ENCODE assay signal across 30 cellular contexts in genomic region chr15:79101866-79102581, GRCh38. TPM values are rescaled to one million over a fixed set of nuclear protein-coding genes. Genes with fewer than 3 reads are reported as not detected.
DNase-seq lines count a peak whose midpoint lies in the region; ATAC-seq, FAIRE-seq and TF ChIP-seq lines count a peak whose summit lies in the region.
"Had no signal": no experiment of that assay in that cellular context is flagged by ENCODE, and none has a peak within 500 bp of the region (broad histone marks: within the 10 kb centered on the region; RNA-seq: fewer than 3 reads in every experiment).

No MANE protein-coding gene starts in this region.

- BruUV-seq in A673 (replicated peaks; lab: Mats Ljungman, UMichigan): no TSS peak

- H4K8ac ChIP-seq in mesendoderm (ENCODE audit: low read depth, low read length): no peak overlapping the region

- no peak overlapping the region for H3K9ac ChIP-seq in mesendoderm (ENCODE audit: low read length)

- H3K18ac ChIP-seq in mesendoderm (ENCODE audit: low read length): no peak overlapping the region

- H2BK5ac ChIP-seq in mesendoderm (ENCODE audit: low read length): no peak overlapping the region

- DNase-seq in A673 (ENCODE audit: low spot score) (peak; percentile 58), HT-29 (ENCODE audit: low spot score) (peak; percentile 46), bronchial epithelial cell (ENCODE audit: low read depth) (no peak), osteocyte (ENCODE audit: extremely low spot score, unreplicated experiment) (peak; percentile 40), COR-L47 (lab: John Stamatoyannopoulos, UW) (no peak), immature natural killer cell (no peak), mesendoderm (no peak)
- DNase-seq in activated T-cell treated with anti-CD3 and anti-CD28 coated beads, Interleukin-2, amount 50 U/mL, for 4 hours: no peak
- DNase-seq: activated CD4-positive, alpha-beta T cell treated with anti-CD3 and anti-CD28 coated beads for 48 hours; activated naive CD4-positive, alpha-beta T cell treated with anti-CD3 and anti-CD28 coated beads, Interleukin-2, amount 50 U/mL, for 16 hours; activated T-cell treated with anti-CD3 and anti-CD28 coated beads, Interleukin-2, amount 50 U/mL, for 72 hours; amygdala; C1 segment of cervical spinal cord; cortex of kidney; EL; HFFc6; KG1; NCI-H1694 treated with DMSO at 0.1 percent for 48 hours; NCI-H2171 treated with DMSO at 0.1 percent for 48 hours; NCI-H526 treated with DMSO at 0.1 percent for 48 hours; stimulated activated CD4-positive, alpha-beta T cell treated with anti-CD3 and anti-CD28 coated beads, Interleukin-1b, Interleukin-23, amount 100 ng/mL, for 48 hours; T-helper 2 cell; uterus had no signal

- ATAC-seq in activated T-cell treated with anti-CD3 and anti-CD28 coated beads, Interleukin-2, amount 50 U/mL, for 4 hours: no peak
- ATAC-seq: activated T-cell treated with anti-CD3 and anti-CD28 coated beads, Interleukin-2, amount 50 U/mL, for 72 hours had no signal

- no peak overlapping the region for H3K56ac ChIP-seq in mesendoderm (ENCODE audit: low read length)

- H3K4ac ChIP-seq in mesendoderm (ENCODE audit: low read depth, low read length): no peak overlapping the region

- no peaks in the 10 kb centered on the region for H3K9me3 ChIP-seq in A673 (ENCODE audit: low read depth, low read length, poor library complexity, severe bottlenecking)
- H3K9me3 ChIP-seq: breast epithelium, prostate gland, SJSA1, uterus had no signal

- POLR2A ChIA-PET in A673 (lab: Charles Lee; ENCODE audit: low non-redundant PET): no interaction called here

- H2BK120ac ChIP-seq in mesendoderm (ENCODE audit: low read depth, low read length): no peak overlapping the region

- no peak overlapping the region for H3K4me3 ChIP-seq in A673 (ENCODE audit: low read depth, low read length, poor library complexity, severe bottlenecking)
- no peak overlapping the region for H3K4me3 ChIP-seq in bronchial epithelial cell (ENCODE audit: low read depth, low read length)
- H3K4me3 ChIP-seq in mesendoderm (ENCODE audit: low read length): no peak overlapping the region
- H3K4me3 ChIP-seq: breast epithelium, prostate gland, SJSA1, skin epidermis, uterus had no signal

- intact Hi-C loops in A673 (cut with micrococcal nuclease; ENCODE audit: unreplicated experiment): no loop called here

- no peak overlapping the region for H3K23ac ChIP-seq in mesendoderm (ENCODE audit: low read length)

- CTCF ChIA-PET in A673 (lab: Charles Lee): no interaction called here

- no peak overlapping the region for H2AK5ac ChIP-seq in mesendoderm (ENCODE audit: low read length)

- H3K4me3 Mint-ChIP-seq in osteocyte (ENCODE audit: unreplicated experiment): no peak overlapping the region
- no peak overlapping the region for H3K4me3 Mint-ChIP-seq in immature natural killer cell
- no peak overlapping the region for H3K4me3 Mint-ChIP-seq in activated T-cell treated with anti-CD3 and anti-CD28 coated beads, Interleukin-2, amount 50 U/mL, for 4 hours
- H3K4me3 Mint-ChIP-seq: activated T-cell treated with anti-CD3 and anti-CD28 coated beads, Interleukin-2, amount 50 U/mL, for 72 hours; HFFc6; memory B cell had no signal

- H3K27me3 ChIP-seq in A673 (replicated peaks; ENCODE audit: insufficient read depth, low read depth, low read length, poor library complexity): peaks cover 62% of the 10 kb centered on the region
- no peaks in the 10 kb centered on the region for H3K27me3 ChIP-seq in bronchial epithelial cell (ENCODE audit: control insufficient read depth, insufficient read depth, low read length)
- no peaks in the 10 kb centered on the region for H3K27me3 ChIP-seq in mesendoderm (ENCODE audit: insufficient read depth, low read length, poor library complexity)
- H3K27me3 ChIP-seq: SJSA1 had no signal

- H3K4me1 ChIP-seq in A673 (ENCODE audit: insufficient read depth, low read length, poor library complexity, severe bottlenecking) (peaks cover 3% of the 10 kb centered on the region), mesendoderm (ENCODE audit: control insufficient read depth, low read depth, low read length) (no peaks in the 10 kb centered on the region)
- H3K4me1 ChIP-seq: breast epithelium, prostate gland, SJSA1, uterus had no signal

- no peaks in the 10 kb centered on the region for H3K79me1 ChIP-seq in mesendoderm (ENCODE audit: low read length)

- WGBS in mesendoderm (ENCODE audit: extremely low coverage, insufficient coverage, low lambda C conversion rate): no CpG with 5 or more reads among the region's 12 CpGs

- H3K36me3 ChIP-seq in A673 (ENCODE audit: insufficient read depth, low read length, poor library complexity, severe bottlenecking) (no peaks in the 10 kb centered on the region), bronchial epithelial cell (ENCODE audit: control insufficient read depth, insufficient read depth, low read length) (no peaks in the 10 kb centered on the region), mesendoderm (ENCODE audit: control insufficient read depth, insufficient read depth, low read length) (no peaks in the 10 kb centered on the region)
- H3K36me3 ChIP-seq: breast epithelium, prostate gland, SJSA1, uterus had no signal

- FAIRE-seq in bronchial epithelial cell (lab: Jason Lieb, UNC): peak; percentile 94
- FAIRE-seq: D721Med, GM19239 had no signal

- H2BK15ac ChIP-seq in mesendoderm (replicated peaks; ENCODE audit: low read depth): no peak overlapping the region

- H3K27ac ChIP-seq in A673 (ENCODE audit: low read depth, low read length, poor library complexity, severe bottlenecking) (no peak overlapping the region), mesendoderm (ENCODE audit: low read depth, low read length) (no peak overlapping the region)
- H3K27ac ChIP-seq: breast epithelium, prostate gland, SJSA1, skin epidermis, uterus had no signal

- no peak overlapping the region for H4K5ac ChIP-seq in mesendoderm (ENCODE audit: low read length)

- no peaks in the 10 kb centered on the region for H3K79me2 ChIP-seq in mesendoderm (ENCODE audit: control insufficient read depth, insufficient read depth, low read length)

- H3K27ac Mint-ChIP-seq in osteocyte (ENCODE audit: unreplicated experiment): no peak overlapping the region
- no peak overlapping the region for H3K27ac Mint-ChIP-seq in immature natural killer cell
- H3K27ac Mint-ChIP-seq: activated T-cell treated with anti-CD3 and anti-CD28 coated beads, Interleukin-2, amount 50 U/mL, for 72 hours; HFFc6; memory B cell had no signal

- H3K4me1 Mint-ChIP-seq in osteocyte (ENCODE audit: unreplicated experiment) (no peaks in the 10 kb centered on the region), immature natural killer cell (no peaks in the 10 kb centered on the region)
- peaks cover 2% of the 10 kb centered on the region for H3K4me1 Mint-ChIP-seq in activated T-cell treated with anti-CD3 and anti-CD28 coated beads, Interleukin-2, amount 50 U/mL, for 4 hours (ENCODE audit: low read depth)

- H3K4me2 ChIP-seq in mesendoderm (ENCODE audit: low read length): no peak overlapping the region

- TF ChIP-seq CTCF in A673 (conservative IDR thresholded peaks at IDR 0.05; ENCODE audit: low read depth, low read length) (0 out of 2 replicates have a peak, but pooled peaks have one; percentile 24), bronchial epithelial cell (IDR thresholded peaks at IDR 0.05; ENCODE audit: insufficient read depth, low read length, severe bottlenecking) (no peak), osteocyte (IDR thresholded peaks at IDR 0.05) (no peak)

- H3K27me3 Mint-ChIP-seq in osteocyte (ENCODE audit: unreplicated experiment) (peaks cover 72% of the 10 kb centered on the region), immature natural killer cell (ENCODE audit: low read depth in 3 of 3) (peaks cover 6 to 11% (median 6%) of the 10 kb centered on the region in 3 donors)
- peaks cover 42% of the 10 kb centered on the region for H3K27me3 Mint-ChIP-seq in activated T-cell treated with anti-CD3 and anti-CD28 coated beads, Interleukin-2, amount 50 U/mL, for 4 hours (ENCODE audit: low read depth)

- H3K36me3 Mint-ChIP-seq in osteocyte (ENCODE audit: unreplicated experiment) (no peaks in the 10 kb centered on the region), immature natural killer cell (no peaks in the 10 kb centered on the region)
- H3K36me3 Mint-ChIP-seq in activated T-cell treated with anti-CD3 and anti-CD28 coated beads, Interleukin-2, amount 50 U/mL, for 4 hours (ENCODE audit: insufficient read depth): no peaks in the 10 kb centered on the region
- H3K36me3 Mint-ChIP-seq: memory B cell had no signal

- H3K9me3 Mint-ChIP-seq in osteocyte (ENCODE audit: unreplicated experiment) (no peaks in the 10 kb centered on the region), immature natural killer cell (no peaks in the 10 kb centered on the region)
- no peaks in the 10 kb centered on the region for H3K9me3 Mint-ChIP-seq in activated T-cell treated with anti-CD3 and anti-CD28 coated beads, Interleukin-2, amount 50 U/mL, for 4 hours
- H3K9me3 Mint-ChIP-seq: activated T-cell treated with anti-CD3 and anti-CD28 coated beads, Interleukin-2, amount 50 U/mL, for 72 hours; HFFc6; memory B cell had no signal

RNA-seq across cellular contexts. Expression of gene RASGRF1, which starts 11.4 kb away (rescaled TPM):
- total RNA-seq in A673 (2021) (0.42 and 0.73 TPM in 2 replicates), bronchial epithelial cell (under 0.01 TPM in 1 of 2 replicates, not detected in the other), osteocyte (0.18 and 0.48 TPM in 2 replicates)
- total RNA-seq in HT-29 (2014; rRNA removed; shearing (Covaris generic)): 2.5 and 4.2 TPM in 2 replicates
- not detected for polyA plus RNA-seq in immature natural killer cell
- total RNA-seq in activated T-cell treated with anti-CD3 and anti-CD28 coated beads, Interleukin-2, amount 50 U/mL, for 4 hours: under 1 TPM in 1 of 3 donors, not detected in 2; 0.05 TPM
- polyA plus RNA-seq in mesendoderm (2013, experiment 1 of 2): 0.15 TPM
- polyA plus RNA-seq in mesendoderm (2013, experiment 2 of 2): 0.14 TPM
- total RNA-seq: activated T-cell treated with anti-CD3 and anti-CD28 coated beads, Interleukin-2, amount 50 U/mL, for 72 hours had no signal

Comparison
In these comparisons a context has a peak if more than half of its experiments do, and no peak if none do; other contexts are left out.
1. DNase-seq: peak in A673 (single experiment), HT-29 (single experiment) and osteocyte (single experiment); none in bronchial epithelial cell (single experiment), COR-L47 (single experiment), immature natural killer cell (0 of 3), activated T-cell treated with anti-CD3 and anti-CD28 coated beads, Interleukin-2, amount 50 U/mL, for 4 hours (single experiment) and mesendoderm (single experiment).